9 cellular contexts compared by ENCODE assay signal in the genomic region with DNA sequence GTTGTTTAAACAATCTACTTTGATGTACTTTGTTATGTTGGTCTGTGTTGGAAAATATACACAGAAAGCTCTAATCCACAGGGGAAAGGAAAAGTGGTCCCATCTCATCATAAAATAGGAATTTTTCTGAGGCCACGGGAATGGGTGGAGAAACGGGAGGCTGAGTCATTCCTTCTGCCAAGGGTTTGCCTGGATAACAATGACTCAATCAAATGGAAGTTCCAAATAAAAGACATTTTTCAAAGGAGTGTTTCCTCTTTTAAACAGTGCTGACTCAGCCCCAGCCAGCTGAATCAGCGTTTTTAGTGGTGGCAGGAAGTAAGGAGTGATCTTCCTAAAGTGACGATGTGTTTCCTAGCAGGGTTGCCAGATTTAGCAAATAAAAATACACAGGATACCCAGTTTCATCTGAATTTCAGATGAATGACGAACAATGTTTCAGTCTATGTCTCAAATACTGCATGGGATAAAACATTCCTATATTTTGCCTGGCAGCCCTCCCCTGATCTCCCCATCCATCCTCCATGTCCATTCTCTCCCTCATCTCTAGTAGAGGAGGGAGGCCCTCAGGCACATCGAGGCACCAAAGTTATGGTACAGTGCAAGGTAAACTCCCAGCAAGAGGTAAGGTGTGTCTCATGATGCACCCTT.
DNase-seq lines count a peak whose midpoint lies in the region; ATAC-seq and TF ChIP-seq lines count a peak whose summit lies in the region.
"Had no signal": no experiment of that assay in that cellular context is flagged by ENCODE, and none has a peak within 500 bp of the region (broad histone marks: within the 10 kb centered on the region; RNA-seq: fewer than 3 reads in every experiment).

No MANE protein-coding gene starts in this region.

- TF ChIP-seq POLR2A in transverse colon (IDR thresholded peaks at IDR 0.05): no peak

- H3K27ac Mint-ChIP-seq in CD4-positive, CD25-positive, alpha-beta regulatory T cell: peak overlapping the region; percentile 80 to 93 (median 82)

- H3K27ac ChIP-seq in CD4-positive, CD25-positive, alpha-beta regulatory T cell (ENCODE audit: insufficient read depth, low read length, poor library complexity, severe bottlenecking): no peak overlapping the region
- H3K27ac ChIP-seq in mammary epithelial cell (ENCODE audit: insufficient read depth, low read depth, low read length) (peak overlapping the region; percentile 74), transverse colon (peak overlapping the region in 3 of 4 donors; percentile 33 to 47 (median 47))
- H3K27ac ChIP-seq: HL-60 had no signal

- no peaks in the 10 kb centered on the region for H3K9me3 ChIP-seq in CD4-positive, CD25-positive, alpha-beta regulatory T cell (ENCODE audit: control insufficient read depth in 2 of 2, low read length in 2 of 2)
- H3K9me3 ChIP-seq in mammary epithelial cell (replicated peaks; ENCODE audit: insufficient read depth, low read length) (no peaks in the 10 kb centered on the region), transverse colon (no peaks in the 10 kb centered on the region), BE2C (no peaks in the 10 kb centered on the region)

- no peaks in the 10 kb centered on the region for H3K36me3 ChIP-seq in CD4-positive, CD25-positive, alpha-beta regulatory T cell (ENCODE audit: control insufficient read depth, insufficient read depth, low read length)
- H3K36me3 ChIP-seq in mammary epithelial cell (ENCODE audit: insufficient read depth, low read length): no peaks in the 10 kb centered on the region
- H3K36me3 ChIP-seq in transverse colon: no peaks in the 10 kb centered on the region
- no peaks in the 10 kb centered on the region for H3K36me3 ChIP-seq in BE2C

- no peak overlapping the region for H3K4me2 ChIP-seq in mammary epithelial cell (ENCODE audit: insufficient read depth, low read depth, low read length)

- H4K20me1 ChIP-seq in mammary epithelial cell (ENCODE audit: insufficient read depth, low read length): no peaks in the 10 kb centered on the region

- intact Hi-C loops in mammary epithelial cell (cut with micrococcal nuclease): loop anchor here (1.0 to 2.0 kb wide), 3 partner anchors 154 to 247 kb away; no protein-coding TSS in a partner anchor
- intact Hi-C loops in left colon (cut with DNase I, micrococcal nuclease): no loop called here
- intact Hi-C loops in transverse colon (cut with DNase I; ENCODE audit: low total_unique reads): no loop called here

- peaks cover 20% of the 10 kb centered on the region for H3K36me3 Mint-ChIP-seq in CD4-positive, CD25-positive, alpha-beta regulatory T cell

- no peak overlapping the region for H3K9ac ChIP-seq in mammary epithelial cell (ENCODE audit: insufficient read depth, low read length)

- H3K4me1 Mint-ChIP-seq in CD4-positive, CD25-positive, alpha-beta regulatory T cell: peaks cover 28 to 96% (median 55%) of the 10 kb centered on the region in 4 donors

- CTCF ChIA-PET in mammary epithelial cell (lab: Charles Lee; ENCODE audit: low non-redundant PET): no interaction called here

- no peaks in the 10 kb centered on the region for H3K79me2 ChIP-seq in mammary epithelial cell (ENCODE audit: insufficient read depth, low read length)

- no peak for TF ChIP-seq CTCF in mammary epithelial cell (conservative IDR thresholded peaks at IDR 0.05 in 1 of 2, IDR thresholded peaks at IDR 0.05 in 1 of 2; ENCODE audit: extremely low read depth in 1 of 2, insufficient read depth in 1 of 2, low read depth in 1 of 2, low read length in 2 of 2)
- no peak for TF ChIP-seq CTCF in transverse colon (IDR thresholded peaks at IDR 0.05)
- no peak for TF ChIP-seq CTCF in BE2C (IDR thresholded peaks at IDR 0.05; ENCODE audit: low read depth, low read length)

- no peaks in the 10 kb centered on the region for H3K27me3 ChIP-seq in CD4-positive, CD25-positive, alpha-beta regulatory T cell (ENCODE audit: control insufficient read depth, insufficient read depth, low read length)
- no peaks in the 10 kb centered on the region for H3K27me3 ChIP-seq in mammary epithelial cell (ENCODE audit: insufficient read depth, low read length)
- H3K27me3 ChIP-seq in transverse colon: no peaks in the 10 kb centered on the region
- H3K27me3 ChIP-seq in BE2C: no peaks in the 10 kb centered on the region

- in situ Hi-C loops in mammary epithelial cell (cut with MboI; ENCODE audit: low sequenced_read_pairs in 2 of 2): no loop called here
- in situ Hi-C loops in transverse colon (cut with MboI; ENCODE audit: low pct_ligation_motif_present in 1 of 4, low pct_unique_long_range_greater_than_20kb in 1 of 4, low sequenced_read_pairs in 3 of 4): no loop called here

- H3K4me3 ChIP-seq in CD4-positive, CD25-positive, alpha-beta regulatory T cell (ENCODE audit: low read depth, low read length): no peak overlapping the region
- H3K4me3 ChIP-seq in mammary epithelial cell (replicated peaks in 1 of 3; ENCODE audit: insufficient read depth in 1 of 3, low read depth in 2 of 3, low read length in 3 of 3): no peak overlapping the region
- no peak overlapping the region for H3K4me3 ChIP-seq in transverse colon
- H3K4me3 ChIP-seq in BE2C (ENCODE audit: low read depth, low read length): no peak overlapping the region

- peak overlapping the region in 2 of 4 donors; percentile 62 to 68 for H3K4me3 Mint-ChIP-seq in CD4-positive, CD25-positive, alpha-beta regulatory T cell

- ATAC-seq in CD4-positive, CD25-positive, alpha-beta regulatory T cell (ENCODE audit: low read depth in 2 of 2): no peak
- ATAC-seq in left colon (peak; percentile 70), HG03108 (IDR thresholded peaks at IDR 0.05; ENCODE audit: unreplicated experiment) (no peak)

- H3K4me1 ChIP-seq in CD4-positive, CD25-positive, alpha-beta regulatory T cell (ENCODE audit: control insufficient read depth, insufficient read depth, low read length, poor library complexity, severe bottlenecking): peaks cover 65% of the 10 kb centered on the region
- peaks cover 28% of the 10 kb centered on the region for H3K4me1 ChIP-seq in mammary epithelial cell (ENCODE audit: insufficient read depth, low read length)
- H3K4me1 ChIP-seq in transverse colon: peaks cover 0 to 33% (median 12%) of the 10 kb centered on the region in 4 donors
- no peaks in the 10 kb centered on the region; the same call in 1 of the 2 replicates for H3K4me1 ChIP-seq in BE2C

- TF ChIP-seq EP300 in transverse colon (IDR thresholded peaks at IDR 0.05; ENCODE audit: low read depth): no peak

- H3K9me3 Mint-ChIP-seq in CD4-positive, CD25-positive, alpha-beta regulatory T cell: no peaks in the 10 kb centered on the region

- WGBS in mammary epithelial cell (ENCODE audit: low coverage, missing lambda C conversion rate): 24% methylated on average over 6 of the region's 6 CpGs
- 41 to 46% methylated on average over 3 to 6 of the region's 6 CpGs for WGBS in transverse colon (ENCODE audit: low coverage in 1 of 2), 2 donors

- peak overlapping the region; percentile 34 for H2AFZ ChIP-seq in mammary epithelial cell (ENCODE audit: low read depth, low read length)

- H3K27me3 Mint-ChIP-seq in CD4-positive, CD25-positive, alpha-beta regulatory T cell: no peaks in the 10 kb centered on the region

- DNase-seq in CD4-positive, CD25-positive, alpha-beta regulatory T cell: peak in 1 of 3 donors; percentile 21
- peak; percentile 97 for DNase-seq in LHCN-M2 (ENCODE audit: low read depth)
- peak; percentile 92 for DNase-seq in mammary epithelial cell
- peak; percentile 63 to 66 for DNase-seq in left colon
- peak; percentile 57 for DNase-seq in transverse colon
- DNase-seq in BE2C: no peak
- no peak for DNase-seq in NCI-H2107 (lab: John Stamatoyannopoulos, UW)

- dilution Hi-C loops in mammary epithelial cell (cut with HindIII; ENCODE audit: low sequenced_read_pairs): no loop called here

- BruUV-seq in mammary epithelial cell (replicated peaks; lab: Mats Ljungman, UMichigan): no TSS peak

Comparison
In these comparisons a context has a peak if more than half of its experiments do, and no peak if none do; other contexts are left out.
1. DNase-seq: peak in LHCN-M2 (single experiment), mammary epithelial cell (single experiment), left colon (2 of 2) and transverse colon (single experiment); none in BE2C (single experiment) and NCI-H2107 (single experiment).